In the genomic region with DNA sequence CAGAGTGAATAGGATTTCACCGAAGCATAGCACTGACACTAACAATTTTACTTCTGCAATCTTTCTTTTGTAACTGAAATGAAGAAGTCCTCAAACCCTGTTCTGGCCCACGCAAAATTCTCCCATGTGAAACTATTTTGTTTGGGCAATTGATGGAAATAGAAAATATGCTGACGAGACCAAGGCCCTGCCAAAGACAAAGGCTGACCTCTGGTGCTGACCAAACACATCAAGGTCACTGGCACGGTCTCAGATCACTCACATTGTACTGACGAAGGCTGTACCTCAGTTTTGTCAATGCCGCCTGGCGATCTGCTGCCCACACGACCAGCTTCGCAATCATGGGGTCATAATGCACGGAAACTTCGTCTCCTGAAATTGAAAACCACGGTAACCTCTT, we compare ENCODE assay signal across 11 cellular contexts.
"Had no signal": no experiment of that assay in that cellular context is flagged by ENCODE, and none has a peak within 500 bp of the region (broad histone marks: within the 10 kb centered on the region; RNA-seq: fewer than 3 reads in every experiment).

No MANE protein-coding gene starts in this region.

- DNase-seq: activated B cell treated with CpG ODN at 0.5 μM for 24 hours; activated CD4-positive, alpha-beta T cell treated with anti-CD3 and anti-CD28 coated beads, Interleukin-2, amount 10 ng/mL, durations not matched to agents 24 days and 14 days; activated CD8-positive, alpha-beta memory T cell treated with anti-CD3 and anti-CD28 coated beads for 24 hours; activated naive CD4-positive, alpha-beta T cell treated with anti-CD3 and anti-CD28 coated beads, Interleukin-2, amount 10 ng/mL, durations not matched to agents 7 days and 5 days; cerebellar nuclear complex; natural killer cell; stimulated activated CD4-positive, alpha-beta T cell treated with anti-CD3 and anti-CD28 coated beads, Interleukin-4, amount 100 ng/mL, for 1 hour had no signal

- H3K4me3 ChIP-seq: lung, mucosa of descending colon had no signal

- H3K27me3 Mint-ChIP-seq: activated B cell treated with CpG ODN at 0.5 μM for 24 hours; activated CD4-positive, alpha-beta T cell treated with anti-CD3 and anti-CD28 coated beads, Interleukin-2, amount 10 ng/mL, durations not matched to agents 24 days and 14 days; activated naive CD4-positive, alpha-beta T cell treated with anti-CD3 and anti-CD28 coated beads, Interleukin-2, amount 10 ng/mL, durations not matched to agents 7 days and 5 days; stimulated activated naive CD8-positive, alpha-beta T cell treated with anti-CD3 and anti-CD28 coated beads, Interleukin-15, Interleukin-2, amounts not matched to agents 100 ng/mL and 50 ng/mL, for 24 hours had no signal

- H3K9me3 Mint-ChIP-seq: activated B cell treated with CpG ODN at 0.5 μM for 24 hours; activated CD4-positive, alpha-beta T cell treated with anti-CD3 and anti-CD28 coated beads, Interleukin-2, amount 10 ng/mL, durations not matched to agents 24 days and 14 days; activated naive CD4-positive, alpha-beta T cell treated with anti-CD3 and anti-CD28 coated beads, Interleukin-2, amount 10 ng/mL, durations not matched to agents 7 days and 5 days; natural killer cell; stimulated activated naive CD8-positive, alpha-beta T cell treated with anti-CD3 and anti-CD28 coated beads, Interleukin-15, Interleukin-2, amounts not matched to agents 100 ng/mL and 50 ng/mL, for 24 hours had no signal

- H3K4me1 Mint-ChIP-seq: activated CD4-positive, alpha-beta T cell treated with anti-CD3 and anti-CD28 coated beads, Interleukin-2, amount 10 ng/mL, durations not matched to agents 24 days and 14 days; activated naive CD4-positive, alpha-beta T cell treated with anti-CD3 and anti-CD28 coated beads, Interleukin-2, amount 10 ng/mL, durations not matched to agents 7 days and 5 days; natural killer cell had no signal

- H3K9me3 ChIP-seq: mucosa of descending colon had no signal

- ATAC-seq: esophagus mucosa, mucosa of descending colon, natural killer cell had no signal

- H3K4me3 Mint-ChIP-seq: activated B cell treated with CpG ODN at 0.5 μM for 24 hours; activated CD4-positive, alpha-beta T cell treated with anti-CD3 and anti-CD28 coated beads, Interleukin-2, amount 10 ng/mL, durations not matched to agents 24 days and 14 days; activated naive CD4-positive, alpha-beta T cell treated with anti-CD3 and anti-CD28 coated beads, Interleukin-2, amount 10 ng/mL, durations not matched to agents 7 days and 5 days; natural killer cell; stimulated activated naive CD8-positive, alpha-beta T cell treated with anti-CD3 and anti-CD28 coated beads, Interleukin-15, Interleukin-2, amounts not matched to agents 100 ng/mL and 50 ng/mL, for 24 hours had no signal

- H3K27ac Mint-ChIP-seq: activated B cell treated with CpG ODN at 0.5 μM for 24 hours; activated naive CD4-positive, alpha-beta T cell treated with anti-CD3 and anti-CD28 coated beads, Interleukin-2, amount 10 ng/mL, durations not matched to agents 7 days and 5 days; natural killer cell; stimulated activated naive CD8-positive, alpha-beta T cell treated with anti-CD3 and anti-CD28 coated beads, Interleukin-15, Interleukin-2, amounts not matched to agents 100 ng/mL and 50 ng/mL, for 24 hours had no signal
